Comparison of ENCODE assay signal across 15 cellular contexts in genomic region chr1:30405081-30405480, GRCh38.
DNase-seq lines count a peak whose midpoint lies in the region; ATAC-seq and TF ChIP-seq lines count a peak whose summit lies in the region.
"Had no signal": no experiment of that assay in that cellular context is flagged by ENCODE, and none has a peak within 500 bp of the region (broad histone marks: within the 10 kb centered on the region; RNA-seq: fewer than 3 reads in every experiment).

No MANE protein-coding gene starts in this region.

- H3K4me3 Mint-ChIP-seq in activated CD8-positive, alpha-beta memory T cell treated with anti-CD3 and anti-CD28 coated beads, Interleukin-2, amount 10 ng/mL, durations not matched to agents 7 days and 5 days = no peak overlapping the region

- no peaks in the 10 kb centered on the region for H3K9me3 ChIP-seq in BLaER1
- no peaks in the 10 kb centered on the region for H3K9me3 ChIP-seq in stomach

- H3K27ac ChIP-seq in BLaER1 (no peak overlapping the region), stomach (no peak overlapping the region)
- H3K27ac ChIP-seq: 22Rv1, PC-9 had no signal

- peaks cover 7% of the 10 kb centered on the region; the same call in 1 of the 2 replicates for H4K20me1 ChIP-seq in BLaER1

- H3K9me3 Mint-ChIP-seq in activated CD8-positive, alpha-beta memory T cell treated with anti-CD3 and anti-CD28 coated beads, Interleukin-2, amount 10 ng/mL, durations not matched to agents 7 days and 5 days (ENCODE audit: low read depth) = no peaks in the 10 kb centered on the region

- no peak for TF ChIP-seq EP300 in stomach (IDR thresholded peaks at IDR 0.05)

- ATAC-seq in activated CD8-positive, alpha-beta memory T cell treated with anti-CD3 and anti-CD28 coated beads, Interleukin-2, amount 10 ng/mL, durations not matched to agents 7 days and 5 days = no peak
- ATAC-seq in left lobe of liver (no peak), HG02938 (IDR thresholded peaks at IDR 0.05; ENCODE audit: unreplicated experiment) (no peak), GM21515 (IDR thresholded peaks at IDR 0.05; ENCODE audit: unreplicated experiment) (no peak)

- H3K27ac Mint-ChIP-seq in activated CD8-positive, alpha-beta memory T cell treated with anti-CD3 and anti-CD28 coated beads, Interleukin-2, amount 10 ng/mL, durations not matched to agents 7 days and 5 days = no peak overlapping the region

- CTCF ChIA-PET in activated CD8-positive, alpha-beta memory T cell treated with anti-CD3 and anti-CD28 coated beads, Interleukin-2, amount 10 ng/mL, durations not matched to agents 7 days and 5 days (lab: Charles Lee) = no interaction called here

- peaks cover 14% of the 10 kb centered on the region for H3K27me3 Mint-ChIP-seq in activated CD8-positive, alpha-beta memory T cell treated with anti-CD3 and anti-CD28 coated beads, Interleukin-2, amount 10 ng/mL, durations not matched to agents 7 days and 5 days

- H3K4me1 Mint-ChIP-seq in activated CD8-positive, alpha-beta memory T cell treated with anti-CD3 and anti-CD28 coated beads, Interleukin-2, amount 10 ng/mL, durations not matched to agents 7 days and 5 days = no peaks in the 10 kb centered on the region

- intact Hi-C loops in stomach (cut with DNase I; ENCODE audit: low total_unique reads) = no loop called here

- 49 to 67% (median 62%) methylated on average over 3 to 4 of the region's 4 CpGs for WGBS in stomach, 5 donors

- peak; percentile 5 for DNase-seq in activated CD8-positive, alpha-beta memory T cell treated with anti-CD3 and anti-CD28 coated beads, Interleukin-2, amount 10 ng/mL, durations not matched to agents 7 days and 5 days
- no peak for DNase-seq in activated CD8-positive, alpha-beta memory T cell treated with anti-CD3 and anti-CD28 coated beads, Interleukin-2, amount 50 U/mL, for 4 hours
- DNase-seq in left lobe of liver (ENCODE audit: low spot score) (peak; percentile 35), stomach (peak; percentile 14), GM10266 (ENCODE audit: extremely low spot score) (no peak)
- DNase-seq: MM.1S, NCI-H1105, NCI-H187, NCI-H446, PC-9, SHP77 had no signal

- no peak for TF ChIP-seq CTCF in stomach (IDR thresholded peaks at IDR 0.05)
- TF ChIP-seq CTCF in GM10266 (IDR thresholded peaks at IDR 0.05; ENCODE audit: control insufficient read depth, insufficient read depth, low read depth, missing control alignments) = no peak

- no peaks in the 10 kb centered on the region for H3K36me3 Mint-ChIP-seq in activated CD8-positive, alpha-beta memory T cell treated with anti-CD3 and anti-CD28 coated beads, Interleukin-2, amount 10 ng/mL, durations not matched to agents 7 days and 5 days

- H3K4me1 ChIP-seq in BLaER1 (peaks cover 56% of the 10 kb centered on the region), stomach (no peaks in the 10 kb centered on the region)

- no peak overlapping the region for H3K9ac ChIP-seq in BLaER1

- no peaks in the 10 kb centered on the region for H3K27me3 ChIP-seq in BLaER1
- peaks cover 3 to 44% (median 10%) of the 10 kb centered on the region in 3 donors for H3K27me3 ChIP-seq in stomach

- no peak for TF ChIP-seq POLR2A in stomach (IDR thresholded peaks at IDR 0.05)

- no peak overlapping the region for H3K4me3 ChIP-seq in BLaER1
- no peak overlapping the region for H3K4me3 ChIP-seq in stomach
- H3K4me3 ChIP-seq: PC-9 had no signal

- peak overlapping the region; percentile 74; the same call in 1 of the 2 replicates for H3K4me2 ChIP-seq in BLaER1
- H3K4me2 ChIP-seq: PC-9 had no signal

- no peaks in the 10 kb centered on the region for H3K36me3 ChIP-seq in BLaER1
- H3K36me3 ChIP-seq in stomach = no peaks in the 10 kb centered on the region

Comparison
In these comparisons a context has a peak if more than half of its experiments do, and no peak if none do; other contexts are left out.
1. DNase-seq: peak in activated CD8-positive, alpha-beta memory T cell treated with anti-CD3 and anti-CD28 coated beads, Interleukin-2, amount 10 ng/mL, durations not matched to agents 7 days and 5 days (single experiment), left lobe of liver (single experiment) and stomach (single experiment); none in activated CD8-positive, alpha-beta memory T cell treated with anti-CD3 and anti-CD28 coated beads, Interleukin-2, amount 50 U/mL, for 4 hours (single experiment) and GM10266 (single experiment).